ENCODE assay signal across 13 cellular contexts in genomic region chr3:101857279-101857678, GRCh38. TPM values are rescaled to one million over a fixed set of nuclear protein-coding genes. Genes with fewer than 3 reads are reported as not detected.
DNase-seq lines count a peak whose midpoint lies in the region; ATAC-seq, FAIRE-seq and TF ChIP-seq lines count a peak whose summit lies in the region.
"Had no signal": no experiment of that assay in that cellular context is flagged by ENCODE, and none has a peak within 500 bp of the region (broad histone marks: within the 10 kb centered on the region; RNA-seq: fewer than 3 reads in every experiment).

No MANE protein-coding gene starts in this region.

- H3K4me1 ChIP-seq in skeletal muscle satellite cell (ENCODE audit: control insufficient read depth, insufficient read depth, low read length), result peaks cover 51% of the 10 kb centered on the region
- peaks cover 8 to 9% of the 10 kb centered on the region in 2 donors for H3K4me1 ChIP-seq in kidney (ENCODE audit: control insufficient read depth in 1 of 2, insufficient read depth in 1 of 2, low read depth in 1 of 2, low read length in 2 of 2)
- H3K4me1 ChIP-seq: gastrocnemius medialis had no signal

- H3K27ac ChIP-seq in kidney (ENCODE audit: low read depth in 2 of 2, low read length in 2 of 2), result no peak overlapping the region
- H3K27ac ChIP-seq: gastrocnemius medialis had no signal

- H3K36me3 ChIP-seq in skeletal muscle satellite cell (ENCODE audit: insufficient read depth, low read length) (peaks cover 98% of the 10 kb centered on the region), kidney (ENCODE audit: control insufficient read depth in 1 of 2, insufficient read depth in 2 of 2, low read length in 2 of 2) (peaks cover 64 to 76% of the 10 kb centered on the region in 2 donors)

- H3K27ac Mint-ChIP-seq in activated CD4-positive, alpha-beta T cell treated with anti-CD3 and anti-CD28 coated beads, Interleukin-2, amount 10 ng/mL, durations not matched to agents 24 days and 14 days, result peak overlapping the region; percentile 2
- H3K27ac Mint-ChIP-seq in activated CD8-positive, alpha-beta memory T cell treated with anti-CD3 and anti-CD28 coated beads, Interleukin-2, amount 10 ng/mL, durations not matched to agents 7 days and 5 days, result no peak overlapping the region
- H3K27ac Mint-ChIP-seq: dendritic cell treated with granulocyte-macrophage colony-stimulating factor and Interleukin-4, amounts not matched to agents 40 ng/mL and 50 ng/mL, for 4 days had no signal

- intact Hi-C loops in activated CD4-positive, alpha-beta T cell treated with anti-CD3 and anti-CD28 coated beads, Interleukin-2, amount 10 ng/mL, durations not matched to agents 24 days and 14 days (cut with micrococcal nuclease), result no loop called here
- intact Hi-C loops in kidney (cut with DNase I), result no loop called here

- H3K9ac ChIP-seq in skeletal muscle satellite cell (ENCODE audit: low read depth, low read length) (peak overlapping the region; percentile 25), kidney (ENCODE audit: low read length in 2 of 2) (no peak overlapping the region)

- H3K9me3 Mint-ChIP-seq in activated CD4-positive, alpha-beta T cell treated with anti-CD3 and anti-CD28 coated beads, Interleukin-2, amount 10 ng/mL, durations not matched to agents 24 days and 14 days, result peaks cover 4% of the 10 kb centered on the region
- H3K9me3 Mint-ChIP-seq in activated CD8-positive, alpha-beta memory T cell treated with anti-CD3 and anti-CD28 coated beads, Interleukin-2, amount 10 ng/mL, durations not matched to agents 7 days and 5 days (ENCODE audit: low read depth), result no peaks in the 10 kb centered on the region
- H3K9me3 Mint-ChIP-seq: dendritic cell treated with granulocyte-macrophage colony-stimulating factor and Interleukin-4, amounts not matched to agents 40 ng/mL and 50 ng/mL, for 4 days had no signal

- H3K4me1 Mint-ChIP-seq in activated CD4-positive, alpha-beta T cell treated with anti-CD3 and anti-CD28 coated beads, Interleukin-2, amount 10 ng/mL, durations not matched to agents 24 days and 14 days, result peaks cover 57% of the 10 kb centered on the region
- H3K4me1 Mint-ChIP-seq in activated CD8-positive, alpha-beta memory T cell treated with anti-CD3 and anti-CD28 coated beads, Interleukin-2, amount 10 ng/mL, durations not matched to agents 7 days and 5 days, result peaks cover 47% of the 10 kb centered on the region

- H3K4me2 ChIP-seq in skeletal muscle satellite cell (ENCODE audit: low read length), result peak overlapping the region; percentile 49

- H3K9me3 ChIP-seq in skeletal muscle satellite cell (replicated peaks; ENCODE audit: low read length), result no peaks in the 10 kb centered on the region
- no peaks in the 10 kb centered on the region for H3K9me3 ChIP-seq in kidney (ENCODE audit: control insufficient read depth in 1 of 2, low read length in 2 of 2)
- H3K9me3 ChIP-seq: gastrocnemius medialis, MG63 had no signal

- no peaks in the 10 kb centered on the region for H3K27me3 ChIP-seq in skeletal muscle satellite cell (ENCODE audit: control insufficient read depth, insufficient read depth, low read length)
- H3K27me3 ChIP-seq: gastrocnemius medialis, MG63 had no signal

- H3K36me3 Mint-ChIP-seq in activated CD4-positive, alpha-beta T cell treated with anti-CD3 and anti-CD28 coated beads, Interleukin-2, amount 10 ng/mL, durations not matched to agents 24 days and 14 days (ENCODE audit: low read depth), result peaks cover 88% of the 10 kb centered on the region
- peaks cover 84% of the 10 kb centered on the region for H3K36me3 Mint-ChIP-seq in activated CD8-positive, alpha-beta memory T cell treated with anti-CD3 and anti-CD28 coated beads, Interleukin-2, amount 10 ng/mL, durations not matched to agents 7 days and 5 days

- FAIRE-seq in kidney (lab: Jason Lieb, UNC), result no peak
- FAIRE-seq: islet of Langerhans had no signal

- CTCF ChIA-PET in activated CD8-positive, alpha-beta memory T cell treated with anti-CD3 and anti-CD28 coated beads, Interleukin-2, amount 10 ng/mL, durations not matched to agents 7 days and 5 days (lab: Charles Lee), result interaction anchor here (1.8 to 2.6 kb wide), 2 partner anchors 368 to 372 kb away, joined by 7 to 9 read pairs; no protein-coding TSS in a partner anchor

- TF ChIP-seq CTCF in fibroblast of villous mesenchyme (IDR thresholded peaks at IDR 0.05; ENCODE audit: insufficient read depth, low read depth, low read length), result no peak
- TF ChIP-seq CTCF in kidney (IDR thresholded peaks at IDR 0.05; ENCODE audit: borderline replicate concordance, extremely low read depth, insufficient read depth), result no peak

- no peak for DNase-seq in activated CD4-positive, alpha-beta T cell treated with anti-CD3 and anti-CD28 coated beads, Interleukin-2, amount 10 ng/mL, durations not matched to agents 24 days and 14 days
- no peak for DNase-seq in activated CD4-positive, alpha-beta T cell treated with anti-CD3 and anti-CD28 coated beads, Interleukin-2, amount 50 U/mL, for 48 hours
- DNase-seq in fibroblast of villous mesenchyme (ENCODE audit: low read depth) (no peak), kidney (no peak), amniotic stem cell (lab: John Stamatoyannopoulos, UW) (no peak)
- no peak for DNase-seq in activated CD8-positive, alpha-beta memory T cell treated with anti-CD3 and anti-CD28 coated beads, Interleukin-2, amount 10 ng/mL, durations not matched to agents 7 days and 5 days
- DNase-seq: DMS 273 treated with DMSO at 0.1 percent for 48 hours, gastrocnemius medialis, MG63 had no signal

- ATAC-seq in SK-N-SH treated with all-trans-retinoic acid at 6 μM for 48 hours, result peak; percentile 3; the same call in 2 of the 3 replicates
- ATAC-seq in activated CD8-positive, alpha-beta memory T cell treated with anti-CD3 and anti-CD28 coated beads, Interleukin-2, amount 10 ng/mL, durations not matched to agents 7 days and 5 days, result no peak
- ATAC-seq: gastrocnemius medialis had no signal

- H3K27me3 Mint-ChIP-seq in activated CD4-positive, alpha-beta T cell treated with anti-CD3 and anti-CD28 coated beads, Interleukin-2, amount 10 ng/mL, durations not matched to agents 24 days and 14 days, result no peaks in the 10 kb centered on the region
- H3K27me3 Mint-ChIP-seq in activated CD8-positive, alpha-beta memory T cell treated with anti-CD3 and anti-CD28 coated beads, Interleukin-2, amount 10 ng/mL, durations not matched to agents 7 days and 5 days, result no peaks in the 10 kb centered on the region
- H3K27me3 Mint-ChIP-seq: dendritic cell treated with granulocyte-macrophage colony-stimulating factor and Interleukin-4, amounts not matched to agents 40 ng/mL and 50 ng/mL, for 4 days had no signal

- H3K4me3 Mint-ChIP-seq in activated CD4-positive, alpha-beta T cell treated with anti-CD3 and anti-CD28 coated beads, Interleukin-2, amount 10 ng/mL, durations not matched to agents 24 days and 14 days, result peak overlapping the region; percentile 59
- no peak overlapping the region for H3K4me3 Mint-ChIP-seq in activated CD8-positive, alpha-beta memory T cell treated with anti-CD3 and anti-CD28 coated beads, Interleukin-2, amount 10 ng/mL, durations not matched to agents 7 days and 5 days
- H3K4me3 Mint-ChIP-seq: dendritic cell treated with granulocyte-macrophage colony-stimulating factor and Interleukin-4, amounts not matched to agents 40 ng/mL and 50 ng/mL, for 4 days had no signal

- H3K4me3 ChIP-seq in fibroblast of villous mesenchyme (ENCODE audit: low read depth, low read length) (peak overlapping the region; percentile 35), skeletal muscle satellite cell (ENCODE audit: low read length) (no peak overlapping the region), kidney (ENCODE audit: low read length in 2 of 2) (peak overlapping the region in 1 of 2 donors; percentile 23)
- H3K4me3 ChIP-seq: gastrocnemius medialis, MG63 had no signal

TF ChIP-seq in SK-N-SH treated with all-trans-retinoic acid at 6 μM for 48 hours, 23 proteins besides CTCF, POLR2A, EP300 and RAD21 (continues in another document):
- no peak for TF ChIP-seq ESRRG (CRISPR knock-in tag; IDR thresholded peaks at IDR 0.05)
- TF ChIP-seq PATZ1 (CRISPR knock-in tag; IDR thresholded peaks at IDR 0.05; ENCODE audit: borderline replicate concordance), result 0 out of 2 replicates have a peak, but pooled peaks have one; percentile 35

RNA-seq across cellular contexts. Expression of gene NFKBIZ, which starts 8.0 kb away (rescaled TPM):
- 57.2 and 59.2 TPM in 2 replicates for total RNA-seq in activated CD4-positive, alpha-beta T cell treated with anti-CD3 and anti-CD28 coated beads, Interleukin-2, amount 10 ng/mL, durations not matched to agents 24 days and 14 days
- total RNA-seq in fibroblast of villous mesenchyme (108 and 126 TPM in 2 replicates), kidney (196 TPM)
- total RNA-seq in skeletal muscle satellite cell (2012; rRNA removed), result 19.8 and 38.0 TPM in 2 replicates
- polyA plus RNA-seq in kidney (ENCODE audit: insufficient read depth, low read depth, low replicate concordance), result 6.7 TPM
- total RNA-seq in activated CD8-positive, alpha-beta memory T cell treated with anti-CD3 and anti-CD28 coated beads, Interleukin-2, amount 10 ng/mL, durations not matched to agents 7 days and 5 days, result 10 to 100 TPM; 51.3 to 65.1 TPM
